ENCODE assay signal across 9 cellular contexts in genomic region chr3:62874398-62875102, GRCh38. TPM values are rescaled to one million over a fixed set of nuclear protein-coding genes. Genes with fewer than 3 reads are reported as not detected.
A peak's percentile ranks its signal among the peaks of the same experiment; 100 is the strongest.
DNase-seq lines count a peak whose midpoint lies in the region; ATAC-seq, FAIRE-seq and TF ChIP-seq lines count a peak whose summit lies in the region.
"Had no signal": no experiment of that assay in that cellular context is flagged by ENCODE, and none has a peak within 500 bp of the region (broad histone marks: within the 10 kb centered on the region; RNA-seq: fewer than 3 reads in every experiment).

No MANE protein-coding gene starts in this region.

- no peaks in the 10 kb centered on the region for H3K9me3 ChIP-seq in testis

- POLR2A ChIA-PET in WTC11 (lab: Charles Lee): interaction anchor here (0.6 to 1.9 kb wide), 5 partner anchors 9 to 306 kb away, joined by 3 to 8 read pairs (median 4); no protein-coding TSS in a partner anchor

- no peaks in the 10 kb centered on the region for H3K9me3 Mint-ChIP-seq in WTC11

- H3K4me1 ChIP-seq in testis: peaks cover 9% of the 10 kb centered on the region

- DNase-seq in NCI-H1694 treated with DMSO at 0.1 percent for 48 hours (lab: John Stamatoyannopoulos, UW): peak; percentile 26
- DNase-seq in NCI-H1694 (lab: John Stamatoyannopoulos, UW): no peak
- no peak for DNase-seq in WTC11 (ENCODE audit: low spot score)
- peak; percentile 52 for DNase-seq in islet precursor cell
- peak; percentile 33 for DNase-seq in testis
- no peak for DNase-seq in dedifferentiated amniotic fluid mesenchymal stem cell (ENCODE audit: extremely low spot score)
- no peak for DNase-seq in stimulated activated CD4-positive, alpha-beta T cell treated with anti-CD3 and anti-CD28 coated beads, Interleukin-2, amount 100 ng/mL, for 24 hours
- DNase-seq in HTR-8/SVneo (ENCODE audit: insufficient read length, low spot score): no peak
- DNase-seq: dermis blood vessel endothelial cell had no signal

- peaks cover 16% of the 10 kb centered on the region for H3K4me1 Mint-ChIP-seq in WTC11

- H3K4me3 ChIP-seq in testis: peak overlapping the region; percentile 54 to 77

- WGBS in testis, 2 donors: 0% methylated on average over 31 to 70 of the region's 70 CpGs

- H3K27me3 ChIP-seq in testis: no peaks in the 10 kb centered on the region

- no peak for FAIRE-seq in HTR-8/SVneo (lab: Jason Lieb, UNC)

- H3K27ac Mint-ChIP-seq in WTC11: no peak overlapping the region

- no peak for TF ChIP-seq CTCF in WTC11 (IDR thresholded peaks at IDR 0.05)
- TF ChIP-seq CTCF in testis (IDR thresholded peaks at IDR 0.05): no peak

- peaks cover 4% of the 10 kb centered on the region; the same call in 1 of the 2 replicates for H3K27me3 Mint-ChIP-seq in WTC11 (ENCODE audit: low read depth)

- peak overlapping the region; percentile 89 for H3K4me3 Mint-ChIP-seq in WTC11

- ATAC-seq in WTC11: peak; percentile 50

- peak overlapping the region; percentile 60 to 64 for H3K27ac ChIP-seq in testis

- TF ChIP-seq POLR2A in testis (IDR thresholded peaks at IDR 0.05): no peak

- intact Hi-C loops in testis (cut with DNase I; ENCODE audit: low total_unique reads): no loop called here

- H3K36me3 Mint-ChIP-seq in WTC11: no peaks in the 10 kb centered on the region

- CTCF ChIA-PET in WTC11 (lab: Charles Lee): interaction anchor here (0.6 to 3.9 kb wide), 33 partner anchors 9 to 461 kb away, joined by 3 to 77 read pairs (median 4); no protein-coding TSS in a partner anchor

- no peaks in the 10 kb centered on the region for H3K36me3 ChIP-seq in testis (ENCODE audit: low read depth, missing control alignments)

TF ChIP-seq in WTC11, 78 proteins besides CTCF, POLR2A, EP300 and RAD21:
- TF ChIP-seq HMGXB4 (CRISPR knock-in tag; IDR thresholded peaks at IDR 0.05) (peak; percentile 23; the same call in 1 of the 2 replicates), AFF4 (CRISPR knock-in tag; IDR thresholded peaks at IDR 0.05; ENCODE audit: borderline replicate concordance) (0 out of 2 replicates have a peak, but pooled peaks have one; percentile 38), NR3C1 (CRISPR knock-in tag; conservative IDR thresholded peaks at IDR 0.05; ENCODE audit: low read depth) (no peak), TEAD1 (CRISPR knock-in tag; IDR thresholded peaks at IDR 0.05) (peak; percentile 13; the same call in 1 of the 2 replicates), JUN (CRISPR knock-in tag; IDR thresholded peaks at IDR 0.05) (peak; percentile 13; the same call in 1 of the 2 replicates), SMAD4 (CRISPR knock-in tag; IDR thresholded peaks at IDR 0.05) (0 out of 2 replicates have a peak, but pooled peaks have one; percentile 36), ZNF263 (CRISPR knock-in tag; IDR thresholded peaks at IDR 0.05; ENCODE audit: low read depth) (no peak), KAT7 (CRISPR knock-in tag; IDR thresholded peaks at IDR 0.05; ENCODE audit: borderline replicate concordance) (peak; percentile 12), ARID4B (CRISPR knock-in tag; IDR thresholded peaks at IDR 0.05; ENCODE audit: borderline replicate concordance) (peak; percentile 17; the same call in 1 of the 2 replicates), TCF7 (CRISPR knock-in tag; IDR thresholded peaks at IDR 0.05; ENCODE audit: low read depth) (no peak)

RNA-seq across cellular contexts. Expression of gene CADPS, which starts 0.7 kb away (rescaled TPM):
- total RNA-seq in WTC11 (2021) (4.3 to 7.5 TPM (median 7.0 TPM) in 3 replicates), testis (10 to 100 TPM; 21.6 to 56.4 TPM)
- polyA plus RNA-seq in testis (ENCODE audit: insufficient read depth, low read depth, low replicate concordance): 8.6 TPM
- total RNA-seq: dermis blood vessel endothelial cell had no signal

Comparison
In these comparisons a context has a peak if more than half of its experiments do, and no peak if none do; other contexts are left out.
1. DNase-seq: peak in NCI-H1694 treated with DMSO at 0.1 percent for 48 hours (single experiment), islet precursor cell (single experiment) and testis (single experiment); none in NCI-H1694 (single experiment), WTC11 (single experiment), dedifferentiated amniotic fluid mesenchymal stem cell (single experiment), stimulated activated CD4-positive, alpha-beta T cell treated with anti-CD3 and anti-CD28 coated beads, Interleukin-2, amount 100 ng/mL, for 24 hours (0 of 2) and HTR-8/SVneo (single experiment).